ENCODE assay signal across 15 cellular contexts in genomic region chr6:148104131-148104530, GRCh38.
A peak's percentile ranks its signal among the peaks of the same experiment; 100 is the strongest.
DNase-seq lines count a peak whose midpoint lies in the region; ATAC-seq, FAIRE-seq and TF ChIP-seq lines count a peak whose summit lies in the region.
"Had no signal": no experiment of that assay in that cellular context is flagged by ENCODE, and none has a peak within 500 bp of the region (broad histone marks: within the 10 kb centered on the region; RNA-seq: fewer than 3 reads in every experiment).

No MANE protein-coding gene starts in this region.

- no peak overlapping the region for H2BK5ac ChIP-seq in neuronal stem cell (ENCODE audit: low read length)

- H3K9me3 ChIP-seq in HepG2 (ENCODE audit: low read length) = no peaks in the 10 kb centered on the region
- H3K9me3 ChIP-seq in right lobe of liver = no peaks in the 10 kb centered on the region
- no peaks in the 10 kb centered on the region for H3K9me3 ChIP-seq in mesodermal cell (ENCODE audit: control insufficient read depth, low read length)
- no peaks in the 10 kb centered on the region for H3K9me3 ChIP-seq in neuronal stem cell (replicated peaks in 1 of 2; ENCODE audit: control insufficient read depth in 2 of 2, insufficient read depth in 1 of 2, low read depth in 1 of 2, low read length in 2 of 2)

- H3K27ac ChIP-seq in HepG2 (ENCODE audit: extremely low read length, insufficient read depth, low read length) (no peak overlapping the region), right lobe of liver (no peak overlapping the region), mesodermal cell (ENCODE audit: low read depth, low read length, severe bottlenecking) (peak overlapping the region; percentile 43), neuronal stem cell (replicated peaks; ENCODE audit: low read length) (no peak overlapping the region)
- H3K27ac ChIP-seq: 22Rv1, GM23248 had no signal

- H3K79me2 ChIP-seq in HepG2 (ENCODE audit: insufficient read depth, low read length) = no peaks in the 10 kb centered on the region

- BruUV-seq in HepG2 (replicated peaks; lab: Mats Ljungman, UMichigan) = no TSS peak

- WGBS in HepG2 (ENCODE audit: low lambda C conversion rate) = 48% methylated on average over 3 of the region's 3 CpGs
- 84% methylated on average over 3 of the region's 3 CpGs for WGBS in right lobe of liver (ENCODE audit: insufficient coverage, low coverage, low lambda C conversion rate, missing lambda C conversion rate)
- 60 to 78% methylated on average over 2 of the region's 3 CpGs for WGBS in mesodermal cell (ENCODE audit: insufficient coverage in 2 of 2), 2 experiments
- WGBS in neuronal stem cell (ENCODE audit: extremely low coverage in 2 of 2, insufficient read length in 2 of 2, insufficient replicate concordance in 1 of 2), 2 donors = no CpG with 5 or more reads among the region's 3 CpGs

- no peak overlapping the region for H2AK5ac ChIP-seq in neuronal stem cell (ENCODE audit: low read depth, low read length)

- TF ChIP-seq EP300 in HepG2 (IDR thresholded peaks at IDR 0.05; ENCODE audit: low read depth in 2 of 2, low read length in 2 of 2) = no peak
- no peak for TF ChIP-seq EP300 in HepG2 (CRISPR knock-in tag; IDR thresholded peaks at IDR 0.05; ENCODE audit: borderline replicate concordance)

- H3K79me1 ChIP-seq in neuronal stem cell (ENCODE audit: low read depth, low read length) = no peaks in the 10 kb centered on the region

- intact Hi-C loops in HepG2 (cut with micrococcal nuclease; ENCODE audit: unreplicated experiment) = no loop called here
- intact Hi-C loops in right lobe of liver (cut with DNase I) = no loop called here

- no peak overlapping the region for H2BK120ac ChIP-seq in neuronal stem cell (ENCODE audit: low read depth, low read length)

- H2BK15ac ChIP-seq in neuronal stem cell (ENCODE audit: low read length) = no peak overlapping the region

- in situ Hi-C loops in HepG2 (cut with HindIII; ENCODE audit: extremely low pct_ligation_motif_present, low pct_unique_long_range_greater_than_20kb) = no loop called here

- H3K27me3 ChIP-seq in HepG2 (ENCODE audit: control insufficient read depth in 1 of 2, insufficient read depth in 2 of 2, low read length in 2 of 2) (no peaks in the 10 kb centered on the region), right lobe of liver (no peaks in the 10 kb centered on the region), neuronal stem cell (ENCODE audit: control insufficient read depth in 3 of 3, insufficient read depth in 3 of 3, low read depth in 1 of 3, low read length in 3 of 3) (no peaks in the 10 kb centered on the region)

- no peak overlapping the region for H4K91ac ChIP-seq in neuronal stem cell (ENCODE audit: low read depth, low read length, poor library complexity)

- no peaks in the 10 kb centered on the region for H3K36me3 ChIP-seq in HepG2 (replicated peaks in 1 of 2; ENCODE audit: control insufficient read depth in 1 of 2, insufficient read depth in 2 of 2, low read length in 2 of 2)
- H3K36me3 ChIP-seq in right lobe of liver = no peaks in the 10 kb centered on the region
- no peaks in the 10 kb centered on the region for H3K36me3 ChIP-seq in mesodermal cell (ENCODE audit: control insufficient read depth, insufficient read depth, low read length)
- H3K36me3 ChIP-seq in neuronal stem cell (replicated peaks in 1 of 2; ENCODE audit: control insufficient read depth in 2 of 2, insufficient read depth in 2 of 2, low read length in 2 of 2) = no peaks in the 10 kb centered on the region

- DNase-seq in HepG2 (ENCODE audit: low spot score) (peak; percentile 11), right lobe of liver (no peak), neuronal stem cell (ENCODE audit: low spot score) (no peak), NCI-H526 treated with DMSO at 0.1 percent for 48 hours (lab: John Stamatoyannopoulos, UW) (no peak), SKM-1 (lab: John Stamatoyannopoulos, UW; ENCODE audit: unreplicated experiment) (no peak), OCI-M2 (lab: John Stamatoyannopoulos, UW; ENCODE audit: unreplicated experiment) (no peak)
- DNase-seq: Calu3; CD8-positive, alpha-beta memory T cell; DMS 273 treated with DMSO at 0.1 percent for 48 hours; GM23248; IMR-90 had no signal

- no peak overlapping the region for H3K4ac ChIP-seq in neuronal stem cell (ENCODE audit: low read length)

- no peak overlapping the region for H3K18ac ChIP-seq in neuronal stem cell (ENCODE audit: low read length)

- no peak overlapping the region for H3K14ac ChIP-seq in neuronal stem cell (ENCODE audit: low read length)

- TF ChIP-seq POLR2A in HepG2 (IDR thresholded peaks at IDR 0.05; ENCODE audit: insufficient read depth in 1 of 2, low read depth in 2 of 2, low read length in 2 of 2) (no peak), right lobe of liver (IDR thresholded peaks at IDR 0.05) (no peak)

- TF ChIP-seq CTCF in HepG2 (CRISPR knock-in tag; IDR thresholded peaks at IDR 0.05) (no peak), right lobe of liver (IDR thresholded peaks at IDR 0.05) (no peak)

- no peak for TF ChIP-seq RAD21 in HepG2 (CRISPR knock-in tag; IDR thresholded peaks at IDR 0.05)

- H2AFZ ChIP-seq in HepG2 (ENCODE audit: low read length) (no peak overlapping the region), neuronal stem cell (ENCODE audit: low read length) (peak overlapping the region; percentile 15)
- H2AFZ ChIP-seq: GM23248 had no signal

- no peak for FAIRE-seq in HepG2 (lab: Jason Lieb, UNC)
- FAIRE-seq: H54 had no signal

- H3K4me3 ChIP-seq in HepG2 (replicated peaks in 1 of 3; ENCODE audit: insufficient read depth in 1 of 3, low read depth in 2 of 3, low read length in 3 of 3) (no peak overlapping the region), right lobe of liver (no peak overlapping the region), mesodermal cell (ENCODE audit: extremely low read depth, insufficient read depth, low read length, poor library complexity, severe bottlenecking) (no peak overlapping the region), neuronal stem cell (ENCODE audit: low read length in 2 of 2) (peak overlapping the region in 1 of 2 donors; percentile 28)
- H3K4me3 ChIP-seq: GM23248 had no signal

- ATAC-seq in HepG2 = no peak
- no peak for ATAC-seq in right lobe of liver
- ATAC-seq in HG02884 (IDR thresholded peaks at IDR 0.05; ENCODE audit: unreplicated experiment) = no peak

- H4K20me1 ChIP-seq in HepG2 (ENCODE audit: insufficient read depth, low read length) = no peaks in the 10 kb centered on the region

- CTCF ChIA-PET in HepG2 (lab: Yijun Ruan, JAX; ENCODE audit: low intra/inter-chr PET ratio, low total read pairs) = no interaction called here

- no peak overlapping the region for H4K8ac ChIP-seq in neuronal stem cell (ENCODE audit: low read depth, low read length)

- no peak overlapping the region for H2BK12ac ChIP-seq in neuronal stem cell (ENCODE audit: low read length)

- no peak overlapping the region for H3K4me2 ChIP-seq in HepG2 (ENCODE audit: low read depth, low read length)
- no peak overlapping the region for H3K4me2 ChIP-seq in neuronal stem cell (ENCODE audit: insufficient read depth, low read length, poor library complexity, severe bottlenecking)

- H3K9ac ChIP-seq in HepG2 (ENCODE audit: insufficient read depth, low read depth, low read length) (no peak overlapping the region), neuronal stem cell (ENCODE audit: low read depth, low read length, poor library complexity) (no peak overlapping the region)
- H3K9ac ChIP-seq: GM23248 had no signal

- POLR2A ChIA-PET in HepG2 (lab: Yijun Ruan, JAX) = no interaction called here

- no peak overlapping the region for H3K23ac ChIP-seq in neuronal stem cell (ENCODE audit: low read depth, low read length, poor library complexity)

- H3K4me1 ChIP-seq in HepG2 (ENCODE audit: insufficient read depth, low read length) (no peaks in the 10 kb centered on the region), right lobe of liver (no peaks in the 10 kb centered on the region), mesodermal cell (ENCODE audit: control insufficient read depth, insufficient read depth, low read length, poor library complexity, severe bottlenecking) (peaks cover 22% of the 10 kb centered on the region), neuronal stem cell (ENCODE audit: control insufficient read depth in 2 of 2, insufficient read depth in 1 of 2, low read depth in 1 of 2, low read length in 2 of 2) (peaks cover 0 to 15% of the 10 kb centered on the region in 2 donors)

TF ChIP-seq in HepG2, 621 proteins besides CTCF, POLR2A, EP300 and RAD21 (continues in another document):
- TF ChIP-seq ZFYVE20 (CRISPR knock-in tag; IDR thresholded peaks at IDR 0.05; ENCODE audit: borderline replicate concordance, low read depth) = no peak
- TF ChIP-seq CENPBD1 (CRISPR knock-in tag; IDR thresholded peaks at IDR 0.05; ENCODE audit: borderline replicate concordance, low read depth) = no peak
- TF ChIP-seq HES4 (CRISPR knock-in tag; IDR thresholded peaks at IDR 0.05; ENCODE audit: borderline replicate concordance) = no peak
- TF ChIP-seq ZNF276 (CRISPR knock-in tag; IDR thresholded peaks at IDR 0.05; ENCODE audit: low read depth) = no peak
- TF ChIP-seq MZF1 (CRISPR knock-in tag; IDR thresholded peaks at IDR 0.05; ENCODE audit: borderline replicate concordance) = no peak
- TF ChIP-seq ZNF549 (CRISPR knock-in tag; IDR thresholded peaks at IDR 0.05) = no peak
- TF ChIP-seq ZNF337 (CRISPR knock-in tag; IDR thresholded peaks at IDR 0.05; ENCODE audit: borderline replicate concordance, low read depth) = no peak
- no peak for TF ChIP-seq ZNF562 (CRISPR knock-in tag; IDR thresholded peaks at IDR 0.05; ENCODE audit: borderline replicate concordance)
